In the genomic region with DNA sequence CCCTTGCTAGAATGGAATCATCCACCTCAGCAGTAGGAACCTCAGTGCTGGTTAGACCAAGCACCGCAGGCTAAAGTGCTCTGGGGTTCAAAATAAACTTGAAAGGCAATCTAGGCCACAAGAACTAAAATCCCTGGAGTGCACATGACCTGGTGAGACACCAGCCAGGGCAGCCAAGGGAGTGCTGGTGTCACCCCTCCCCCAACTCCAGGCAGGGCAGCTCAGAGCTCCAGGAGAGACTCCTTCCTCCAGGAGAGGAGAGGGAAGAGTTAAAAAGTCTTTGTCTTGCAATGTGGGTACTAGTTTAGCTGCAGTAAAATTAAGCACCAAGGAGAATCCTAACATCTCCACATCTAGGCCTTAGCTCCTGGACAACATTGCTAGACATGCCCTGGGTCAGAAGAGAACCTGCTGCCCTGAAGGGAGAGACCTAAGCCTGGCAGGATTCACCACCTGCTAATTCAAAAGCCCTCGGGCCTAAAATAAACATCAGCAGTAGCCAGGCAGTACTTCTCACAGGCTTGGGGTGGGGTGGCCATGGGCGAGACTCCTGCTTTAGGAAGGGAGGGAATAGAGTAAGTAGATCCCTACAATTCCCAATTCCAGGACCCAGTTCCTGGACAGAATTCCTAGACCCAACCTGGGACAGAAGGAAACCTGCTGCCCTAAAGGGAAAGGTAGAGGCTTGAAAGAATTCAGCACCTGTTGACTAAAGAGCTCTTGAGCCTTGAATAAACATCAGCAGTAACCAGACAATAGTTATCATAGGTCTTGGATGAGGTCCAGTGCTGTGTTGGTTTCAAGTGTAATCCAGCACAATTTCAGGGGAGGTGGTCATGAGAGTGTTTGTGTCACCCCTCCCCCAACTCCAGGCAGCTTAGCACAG, we compare ENCODE assay signal across 20 cellular contexts. TPM values are rescaled to one million over a fixed set of nuclear protein-coding genes. Genes with fewer than 3 reads are reported as not detected.
A peak's percentile ranks its signal among the peaks of the same experiment; 100 is the strongest.
DNase-seq lines count a peak whose midpoint lies in the region.
"Had no signal": no experiment of that assay in that cellular context is flagged by ENCODE, and none has a peak within 500 bp of the region (broad histone marks: within the 10 kb centered on the region; RNA-seq: fewer than 3 reads in every experiment).

No MANE protein-coding gene starts in this region.

- CTCF ChIA-PET in activated CD4-positive, alpha-beta T cell treated with anti-CD3 and anti-CD28 coated beads, Interleukin-2, amount 10 ng/mL, durations not matched to agents 7 days and 5 days (lab: Charles Lee), result interaction anchor here (1.2 to 1.6 kb wide), 2 partner anchors 13 kb away, joined by 3 read pairs; no protein-coding TSS in a partner anchor

- H3K14ac ChIP-seq in trophoblast cell (ENCODE audit: low read length), result no peak overlapping the region

- no peak overlapping the region for H4K8ac ChIP-seq in trophoblast cell (ENCODE audit: low read depth, low read length)

- POLR2A ChIA-PET in activated CD4-positive, alpha-beta T cell treated with anti-CD3 and anti-CD28 coated beads, Interleukin-2, amount 10 ng/mL, durations not matched to agents 7 days and 5 days (lab: Charles Lee), result no interaction called here

- H3K36me3 Mint-ChIP-seq in activated CD4-positive, alpha-beta T cell treated with anti-CD3 and anti-CD28 coated beads, Interleukin-2, amount 10 ng/mL, durations not matched to agents 7 days and 5 days (ENCODE audit: low read depth), result no peaks in the 10 kb centered on the region
- H3K36me3 Mint-ChIP-seq: natural killer cell had no signal

- H2BK120ac ChIP-seq in trophoblast cell (ENCODE audit: insufficient read depth, low read length, poor library complexity), result no peak overlapping the region

- no CpG with 5 or more reads among the region's 3 CpGs for WGBS in trophoblast cell (ENCODE audit: extremely low coverage, insufficient coverage, insufficient read length)

- no peak overlapping the region for H2AK5ac ChIP-seq in trophoblast cell (ENCODE audit: low read length)

- peaks cover 0 to 2% of the 10 kb centered on the region in 2 experiments for H3K4me1 ChIP-seq in trophoblast cell (ENCODE audit: control insufficient read depth in 1 of 2, insufficient read depth in 2 of 2, low read length in 2 of 2)
- H3K4me1 ChIP-seq: breast epithelium had no signal

- no peak overlapping the region for H2BK12ac ChIP-seq in trophoblast cell (ENCODE audit: low read length)

- no peak overlapping the region for H3K4ac ChIP-seq in trophoblast cell (ENCODE audit: low read depth, low read length)

- H2BK5ac ChIP-seq in trophoblast cell (ENCODE audit: low read depth, low read length, poor library complexity), result no peak overlapping the region

- H3K9ac ChIP-seq in trophoblast cell (ENCODE audit: low read length), result no peak overlapping the region

- no peaks in the 10 kb centered on the region for H3K27me3 ChIP-seq in trophoblast cell (ENCODE audit: insufficient read depth, low read length)
- H3K27me3 ChIP-seq: breast epithelium had no signal

- H3K4me2 ChIP-seq in trophoblast cell (ENCODE audit: low read length), result no peak overlapping the region
- H3K4me2 ChIP-seq: smooth muscle cell had no signal

- H2AFZ ChIP-seq in trophoblast cell (ENCODE audit: insufficient read depth, low read length, poor library complexity), result no peak overlapping the region

- no peaks in the 10 kb centered on the region for H3K4me1 Mint-ChIP-seq in activated CD4-positive, alpha-beta T cell treated with anti-CD3 and anti-CD28 coated beads, Interleukin-2, amount 10 ng/mL, durations not matched to agents 7 days and 5 days
- H3K4me1 Mint-ChIP-seq: activated B cell treated with CpG ODN at 0.5 μM for 24 hours; activated naive CD8-positive, alpha-beta T cell treated with anti-CD3 and anti-CD28 coated beads, Interleukin-2, amount 50 U/mL, for 24 hours; natural killer cell had no signal

- DNase-seq in DMS79 (lab: John Stamatoyannopoulos, UW) (peak; percentile 95), NCI-H187 (lab: John Stamatoyannopoulos, UW) (peak; percentile 58 to 62), NCI-H774 (lab: John Stamatoyannopoulos, UW) (peak; percentile 96), trophoblast cell (no peak), RKO (ENCODE audit: low spot score) (no peak), G401 (ENCODE audit: low spot score) (no peak)
- no peak for DNase-seq in activated CD4-positive, alpha-beta T cell treated with anti-CD3 and anti-CD28 coated beads, Interleukin-2, amount 10 ng/mL, durations not matched to agents 7 days and 5 days
- DNase-seq: activated B cell treated with CpG ODN at 0.5 μM for 24 hours; activated CD8-positive, alpha-beta T cell treated with anti-CD3 and anti-CD28 coated beads, Interleukin-2, amount 10 ng/mL, durations not matched to agents 7 days and 5 days; activated naive CD8-positive, alpha-beta T cell treated with anti-CD3 and anti-CD28 coated beads, Interleukin-2, amount 50 U/mL, for 24 hours; AML-193; natural killer cell; NCI-H1930 had no signal

- H3K27ac ChIP-seq in trophoblast cell (ENCODE audit: low read depth, low read length), result no peak overlapping the region
- H3K27ac ChIP-seq: breast epithelium had no signal

- H3K79me1 ChIP-seq in trophoblast cell (ENCODE audit: low read length), result no peaks in the 10 kb centered on the region

- no peak overlapping the region for H3K18ac ChIP-seq in trophoblast cell (ENCODE audit: low read length)

- no peak overlapping the region for H3K27ac Mint-ChIP-seq in activated CD4-positive, alpha-beta T cell treated with anti-CD3 and anti-CD28 coated beads, Interleukin-2, amount 10 ng/mL, durations not matched to agents 7 days and 5 days
- H3K27ac Mint-ChIP-seq: activated B cell treated with CpG ODN at 0.5 μM for 24 hours; activated CD8-positive, alpha-beta T cell treated with anti-CD3 and anti-CD28 coated beads, Interleukin-2, amount 10 ng/mL, durations not matched to agents 7 days and 5 days; activated naive CD8-positive, alpha-beta T cell treated with anti-CD3 and anti-CD28 coated beads, Interleukin-2, amount 50 U/mL, for 24 hours; activated T-helper 1 cell treated with anti-CD3 and anti-CD28 coated beads, Interleukin-12 subunit alpha, Interleukin-12 subunit beta, Interleukin-2, Interleukin-4 antibody, amounts not matched to agents 30 ng/mL and 10 ng/mL and 1 ng/mL, durations not matched to agents 14 hours and 24 hours and 36 hours; natural killer cell had no signal

- H3K9me3 Mint-ChIP-seq in activated CD4-positive, alpha-beta T cell treated with anti-CD3 and anti-CD28 coated beads, Interleukin-2, amount 10 ng/mL, durations not matched to agents 7 days and 5 days, result no peaks in the 10 kb centered on the region
- H3K9me3 Mint-ChIP-seq: activated B cell treated with CpG ODN at 0.5 μM for 24 hours; activated naive CD8-positive, alpha-beta T cell treated with anti-CD3 and anti-CD28 coated beads, Interleukin-2, amount 50 U/mL, for 24 hours; activated T-helper 1 cell treated with anti-CD3 and anti-CD28 coated beads, Interleukin-12 subunit alpha, Interleukin-12 subunit beta, Interleukin-2, Interleukin-4 antibody, amounts not matched to agents 30 ng/mL and 10 ng/mL and 1 ng/mL, durations not matched to agents 14 hours and 24 hours and 36 hours; H9 had no signal

- peaks cover 1% of the 10 kb centered on the region for H3K9me3 ChIP-seq in trophoblast cell (ENCODE audit: insufficient read depth, low read depth, low read length)
- H3K9me3 ChIP-seq: breast epithelium had no signal

- H3K4me3 ChIP-seq in trophoblast cell (ENCODE audit: low read depth, low read length), result peak overlapping the region; percentile 1
- H3K4me3 ChIP-seq: breast epithelium, smooth muscle cell had no signal

- H4K91ac ChIP-seq in trophoblast cell (ENCODE audit: low read depth, low read length), result no peak overlapping the region

- in situ Hi-C loops in G401 (cut with HindIII; ENCODE audit: low sequenced_read_pairs), result no loop called here

- H3K27me3 Mint-ChIP-seq in activated CD4-positive, alpha-beta T cell treated with anti-CD3 and anti-CD28 coated beads, Interleukin-2, amount 10 ng/mL, durations not matched to agents 7 days and 5 days, result peaks cover 28% of the 10 kb centered on the region
- H3K27me3 Mint-ChIP-seq: activated B cell treated with CpG ODN at 0.5 μM for 24 hours had no signal

- H4K12ac ChIP-seq in trophoblast cell (ENCODE audit: low read depth, low read length), result no peak overlapping the region

- H3K23ac ChIP-seq in trophoblast cell (ENCODE audit: low read length), result no peak overlapping the region

- H3K36me3 ChIP-seq in trophoblast cell (ENCODE audit: control insufficient read depth in 1 of 2, insufficient read depth in 2 of 2, low read length in 2 of 2), result no peaks in the 10 kb centered on the region
- H3K36me3 ChIP-seq: breast epithelium had no signal

- H3K79me2 ChIP-seq in trophoblast cell (ENCODE audit: control insufficient read depth, insufficient read depth, low read length, poor library complexity), result no peaks in the 10 kb centered on the region

- H3K4me3 Mint-ChIP-seq in activated CD4-positive, alpha-beta T cell treated with anti-CD3 and anti-CD28 coated beads, Interleukin-2, amount 10 ng/mL, durations not matched to agents 7 days and 5 days, result no peak overlapping the region
- H3K4me3 Mint-ChIP-seq: activated B cell treated with CpG ODN at 0.5 μM for 24 hours; activated CD8-positive, alpha-beta T cell treated with anti-CD3 and anti-CD28 coated beads, Interleukin-2, amount 10 ng/mL, durations not matched to agents 7 days and 5 days; activated naive CD8-positive, alpha-beta T cell treated with anti-CD3 and anti-CD28 coated beads, Interleukin-2, amount 50 U/mL, for 24 hours; activated T-helper 1 cell treated with anti-CD3 and anti-CD28 coated beads, Interleukin-12 subunit alpha, Interleukin-12 subunit beta, Interleukin-2, Interleukin-4 antibody, amounts not matched to agents 30 ng/mL and 10 ng/mL and 1 ng/mL, durations not matched to agents 14 hours and 24 hours and 36 hours; H9; natural killer cell had no signal

RNA-seq across cellular contexts. Expression of gene UGT3A2, which starts 25.8 kb away (rescaled TPM):
- polyA plus RNA-seq in trophoblast cell (2013), result 4.7 and 5.0 TPM in 2 replicates
- not detected for total RNA-seq in activated CD4-positive, alpha-beta T cell treated with anti-CD3 and anti-CD28 coated beads, Interleukin-2, amount 10 ng/mL, durations not matched to agents 7 days and 5 days
- not detected in 2 replicates for total RNA-seq in G401 (2014; rRNA removed; shearing (Covaris generic))
- total RNA-seq: activated B cell treated with CpG ODN at 0.5 μM for 24 hours; activated CD8-positive, alpha-beta T cell treated with anti-CD3 and anti-CD28 coated beads, Interleukin-2, amount 10 ng/mL, durations not matched to agents 7 days and 5 days; activated T-helper 1 cell treated with anti-CD3 and anti-CD28 coated beads, Interleukin-12 subunit alpha, Interleukin-12 subunit beta, Interleukin-2, Interleukin-4 antibody, amounts not matched to agents 30 ng/mL and 10 ng/mL and 1 ng/mL, durations not matched to agents 14 hours and 24 hours and 36 hours; breast epithelium; posterior vena cava; smooth muscle cell; temporal lobe had no signal

RNA-seq across cellular contexts. Expression of gene UGT3A1, which starts 49.7 kb away (rescaled TPM):
- 0.58 and 0.73 TPM in 2 replicates for polyA plus RNA-seq in trophoblast cell (2013)
- total RNA-seq in activated CD4-positive, alpha-beta T cell treated with anti-CD3 and anti-CD28 coated beads, Interleukin-2, amount 10 ng/mL, durations not matched to agents 7 days and 5 days, result not detected
- not detected in 2 replicates for total RNA-seq in G401 (2014; rRNA removed; shearing (Covaris generic))
- total RNA-seq: activated B cell treated with CpG ODN at 0.5 μM for 24 hours; activated CD8-positive, alpha-beta T cell treated with anti-CD3 and anti-CD28 coated beads, Interleukin-2, amount 10 ng/mL, durations not matched to agents 7 days and 5 days; activated T-helper 1 cell treated with anti-CD3 and anti-CD28 coated beads, Interleukin-12 subunit alpha, Interleukin-12 subunit beta, Interleukin-2, Interleukin-4 antibody, amounts not matched to agents 30 ng/mL and 10 ng/mL and 1 ng/mL, durations not matched to agents 14 hours and 24 hours and 36 hours; breast epithelium; natural killer cell; posterior vena cava; smooth muscle cell; T-helper 1 cell treated with Interleukin-12 subunit alpha and Interleukin-12 subunit beta and Interleukin-4 antibody, amounts not matched to agents 30 ng/mL and 1 ng/mL, for 36 hours; temporal lobe had no signal
- polyA plus RNA-seq: smooth muscle cell had no signal

Comparison
In these comparisons a context has a peak if more than half of its experiments do, and no peak if none do; other contexts are left out.
1. DNase-seq: peak in DMS79 (single experiment), NCI-H187 (2 of 2) and NCI-H774 (single experiment); none in trophoblast cell (0 of 2), activated CD4-positive, alpha-beta T cell treated with anti-CD3 and anti-CD28 coated beads, Interleukin-2, amount 10 ng/mL, durations not matched to agents 7 days and 5 days (single experiment), RKO (single experiment) and G401 (single experiment).